Comparison of ENCODE assay signal across 8 cellular contexts in the genomic region with DNA sequence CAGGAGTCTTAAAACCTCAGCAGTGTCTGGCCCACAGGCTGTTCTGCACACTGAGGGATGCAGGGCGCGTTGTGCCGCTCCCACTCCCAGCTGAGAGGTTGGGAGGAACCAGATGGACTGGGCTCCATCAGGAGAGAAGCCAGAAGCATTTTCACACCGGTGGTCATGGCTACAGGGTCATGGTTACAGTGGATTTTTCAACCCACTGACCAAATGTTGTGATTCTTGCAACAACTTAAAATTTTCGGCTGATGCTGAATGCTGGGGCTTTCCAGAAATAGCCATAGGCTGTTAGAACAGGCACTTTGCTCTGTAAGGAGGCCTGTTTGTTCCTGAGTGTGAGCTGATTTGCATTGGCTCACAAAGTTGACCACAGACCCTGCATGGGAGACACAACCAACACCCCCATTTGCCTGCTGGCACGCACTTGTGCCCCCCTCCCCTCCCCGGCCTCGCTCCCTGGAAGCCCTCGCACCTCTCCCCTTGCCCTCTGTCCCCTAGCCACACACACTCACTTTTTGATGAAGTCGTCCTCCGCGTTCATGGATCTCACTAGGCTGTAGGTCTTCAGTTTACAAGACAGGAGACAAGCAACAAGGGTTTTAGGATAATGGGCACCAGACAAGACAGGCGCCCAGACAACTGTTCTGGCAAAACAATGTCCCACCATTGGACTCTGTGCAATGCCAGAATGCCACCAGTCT. TPM values are rescaled to one million over a fixed set of nuclear protein-coding genes. Genes with fewer than 3 reads are reported as not detected.
DNase-seq lines count a peak whose midpoint lies in the region; ATAC-seq and TF ChIP-seq lines count a peak whose summit lies in the region.

No MANE protein-coding gene starts in this region.

- H3K4me3 ChIP-seq in neuronal stem cell (ENCODE audit: low read length in 2 of 2) (no peak overlapping the region), Caco-2 (ENCODE audit: low read depth, low read length) (no peak overlapping the region)

- H3K23ac ChIP-seq in neuronal stem cell (ENCODE audit: low read depth, low read length, poor library complexity), result no peak overlapping the region

- peaks cover 35 to 39% of the 10 kb centered on the region in 2 donors for H3K4me1 ChIP-seq in neuronal stem cell (ENCODE audit: control insufficient read depth in 2 of 2, insufficient read depth in 1 of 2, low read depth in 1 of 2, low read length in 2 of 2)
- peaks cover 19% of the 10 kb centered on the region for H3K4me1 ChIP-seq in Caco-2

- H3K79me1 ChIP-seq in neuronal stem cell (ENCODE audit: low read depth, low read length), result peaks cover 17% of the 10 kb centered on the region

- no peaks in the 10 kb centered on the region for H3K36me3 ChIP-seq in neuronal stem cell (replicated peaks in 1 of 2; ENCODE audit: control insufficient read depth in 2 of 2, insufficient read depth in 2 of 2, low read length in 2 of 2)
- H3K36me3 ChIP-seq in Caco-2 (ENCODE audit: control insufficient read depth, insufficient read depth, low read length), result no peaks in the 10 kb centered on the region

- H2BK5ac ChIP-seq in neuronal stem cell (ENCODE audit: low read length), result no peak overlapping the region

- H3K27me3 Mint-ChIP-seq in Caco-2 (ENCODE audit: insufficient read depth, unreplicated experiment), result no peaks in the 10 kb centered on the region

- no peaks in the 10 kb centered on the region for H3K9me3 ChIP-seq in neuronal stem cell (replicated peaks in 1 of 2; ENCODE audit: control insufficient read depth in 2 of 2, insufficient read depth in 1 of 2, low read depth in 1 of 2, low read length in 2 of 2)
- H3K9me3 ChIP-seq in Caco-2, result no peaks in the 10 kb centered on the region

- H3K18ac ChIP-seq in neuronal stem cell (ENCODE audit: low read length), result no peak overlapping the region

- H2AK5ac ChIP-seq in neuronal stem cell (ENCODE audit: low read depth, low read length), result peak overlapping the region; percentile 44

- no peak overlapping the region for H4K91ac ChIP-seq in neuronal stem cell (ENCODE audit: low read depth, low read length, poor library complexity)

- no peak overlapping the region for H2BK12ac ChIP-seq in neuronal stem cell (ENCODE audit: low read length)

- POLR2A ChIA-PET in Caco-2 (lab: Charles Lee), result no interaction called here

- H3K27ac ChIP-seq in neuronal stem cell (replicated peaks; ENCODE audit: low read length), result no peak overlapping the region

- H2BK15ac ChIP-seq in neuronal stem cell (ENCODE audit: low read length), result no peak overlapping the region

- H3K14ac ChIP-seq in neuronal stem cell (ENCODE audit: low read length), result no peak overlapping the region

- H3K27me3 ChIP-seq in neuronal stem cell (ENCODE audit: control insufficient read depth in 3 of 3, insufficient read depth in 3 of 3, low read depth in 1 of 3, low read length in 3 of 3) (no peaks in the 10 kb centered on the region), Caco-2 (replicated peaks; ENCODE audit: control insufficient read depth, insufficient read depth, low read length) (no peaks in the 10 kb centered on the region)

- DNase-seq in astrocyte of the hippocampus (ENCODE audit: low read depth, low spot score), result peak; percentile 59
- DNase-seq in neuronal stem cell (ENCODE audit: low spot score), result no peak
- DNase-seq in activated CD4-positive, CD25-positive, alpha-beta regulatory T cell treated with anti-CD3 and anti-CD28 coated beads, Interleukin-2, amount 50 U/mL, for 72 hours, result no peak
- no peak for DNase-seq in left cardiac atrium
- no peak for DNase-seq in Caco-2

- H4K8ac ChIP-seq in neuronal stem cell (ENCODE audit: low read depth, low read length), result no peak overlapping the region

- no peak overlapping the region for H3K4me2 ChIP-seq in neuronal stem cell (ENCODE audit: insufficient read depth, low read length, poor library complexity, severe bottlenecking)

- intact Hi-C loops in left cardiac atrium (cut with DNase I) (loop anchor here (5.0 to 10.0 kb wide), 2 partner anchors 55 to 57 kb away; no protein-coding TSS in a partner anchor), Caco-2 (cut with micrococcal nuclease; ENCODE audit: unreplicated experiment) (no loop called here)

- H2BK120ac ChIP-seq in neuronal stem cell (ENCODE audit: low read depth, low read length), result no peak overlapping the region

- WGBS in neuronal stem cell (ENCODE audit: extremely low coverage in 2 of 2, insufficient read length in 2 of 2, insufficient replicate concordance in 1 of 2), 2 donors, result no CpG with 5 or more reads among the region's 13 CpGs

- CTCF ChIA-PET in Caco-2 (lab: Charles Lee), result no interaction called here

- no peak overlapping the region for H3K27ac Mint-ChIP-seq in Caco-2 (ENCODE audit: unreplicated experiment)

- no peak for TF ChIP-seq CTCF in Caco-2 (IDR thresholded peaks at IDR 0.05; ENCODE audit: insufficient read depth in 1 of 2, low read depth in 1 of 2, low read length in 1 of 2, severe bottlenecking in 1 of 2, unreplicated experiment in 1 of 2)

- peak; percentile 27 for ATAC-seq in GM18498 (IDR thresholded peaks at IDR 0.05; ENCODE audit: unreplicated experiment)
- peak; percentile 15 for ATAC-seq in HG02870 (IDR thresholded peaks at IDR 0.05; ENCODE audit: unreplicated experiment)
- ATAC-seq in HG03342 (IDR thresholded peaks at IDR 0.05; ENCODE audit: unreplicated experiment), result no peak
- no peak for ATAC-seq in left cardiac atrium

- no peak overlapping the region for H3K4me3 Mint-ChIP-seq in Caco-2 (ENCODE audit: unreplicated experiment)

- no peaks in the 10 kb centered on the region for H3K9me3 Mint-ChIP-seq in Caco-2 (ENCODE audit: unreplicated experiment)

- peaks cover 17% of the 10 kb centered on the region for H3K4me1 Mint-ChIP-seq in Caco-2 (ENCODE audit: low read depth, unreplicated experiment)

- BruUV-seq in Caco-2 (replicated peaks; lab: Mats Ljungman, UMichigan), result no TSS peak

- peaks cover 5% of the 10 kb centered on the region for H3K36me3 Mint-ChIP-seq in Caco-2 (ENCODE audit: insufficient read depth, unreplicated experiment)

- no peak overlapping the region for H2AFZ ChIP-seq in neuronal stem cell (ENCODE audit: low read length)

- H3K9ac ChIP-seq in neuronal stem cell (ENCODE audit: low read depth, low read length, poor library complexity), result no peak overlapping the region

- H3K4ac ChIP-seq in neuronal stem cell (ENCODE audit: low read length), result no peak overlapping the region

RNA-seq across cellular contexts. Expression of gene LPIN1, which starts 3.4 kb away (rescaled TPM):
- polyA plus RNA-seq in neuronal stem cell (2013, experiment 1 of 2), result 19.1 TPM
- 20.2 TPM for polyA plus RNA-seq in neuronal stem cell (2013, experiment 2 of 2)
- total RNA-seq in left cardiac atrium (10 to 100 TPM; 38.7 to 69.1 TPM), Caco-2 (2022) (12.5 and 14.2 TPM in 2 replicates)

Comparison
In these comparisons a context has a peak if more than half of its experiments do, and no peak if none do; other contexts are left out.
1. ATAC-seq: peak in GM18498 (single experiment) and HG02870 (single experiment); none in HG03342 (single experiment) and left cardiac atrium (0 of 2).